24 cellular contexts compared by ENCODE assay signal in the genomic region with DNA sequence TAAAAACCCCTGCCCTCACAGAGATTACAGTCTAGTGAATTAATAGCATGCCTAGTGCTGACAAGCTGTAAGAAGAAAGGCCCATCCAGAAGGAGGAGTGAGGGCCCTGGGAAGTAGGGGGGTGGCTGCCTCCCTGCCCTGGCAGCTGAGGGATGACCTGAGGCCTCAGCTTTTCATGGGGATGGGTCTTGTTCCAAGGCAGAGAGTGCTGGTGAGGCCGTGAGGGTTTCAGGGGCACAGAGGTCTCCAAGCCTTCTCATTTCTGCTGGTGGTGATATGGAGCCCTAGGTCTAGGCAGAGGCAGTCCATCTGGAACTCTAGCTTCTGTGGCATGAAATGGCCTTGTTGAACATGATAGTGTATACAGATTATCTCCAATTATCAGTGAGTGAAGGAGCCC.
DNase-seq lines count a peak whose midpoint lies in the region; ATAC-seq, FAIRE-seq and TF ChIP-seq lines count a peak whose summit lies in the region.
"Had no signal": no experiment of that assay in that cellular context is flagged by ENCODE, and none has a peak within 500 bp of the region (broad histone marks: within the 10 kb centered on the region; RNA-seq: fewer than 3 reads in every experiment).

No MANE protein-coding gene starts in this region.

- no peak overlapping the region for H3K4me3 ChIP-seq in RWPE2 (ENCODE audit: severe bottlenecking)
- H3K4me3 ChIP-seq: GM23338, transverse colon had no signal

- H3K36me3 Mint-ChIP-seq in activated naive CD8-positive, alpha-beta T cell = peaks cover 2% of the 10 kb centered on the region
- H3K36me3 Mint-ChIP-seq in activated naive CD8-positive, alpha-beta T cell treated with anti-CD3 and anti-CD28 coated beads, Interleukin-2, amount 50 U/mL, for 24 hours (ENCODE audit: low read depth) = peaks cover 2% of the 10 kb centered on the region
- peaks cover 7% of the 10 kb centered on the region for H3K36me3 Mint-ChIP-seq in nephron (ENCODE audit: low read depth)
- H3K36me3 Mint-ChIP-seq: activated naive CD4-positive, alpha-beta T cell treated with anti-CD3 and anti-CD28 coated beads, Interleukin-2, amount 50 U/mL, for 24 hours; CD8-positive, alpha-beta T cell; immature natural killer cell had no signal

- no peak overlapping the region for H3K4me3 Mint-ChIP-seq in activated naive CD8-positive, alpha-beta T cell
- no peak overlapping the region for H3K4me3 Mint-ChIP-seq in activated naive CD8-positive, alpha-beta T cell treated with anti-CD3 and anti-CD28 coated beads, Interleukin-2, amount 50 U/mL, for 24 hours
- H3K4me3 Mint-ChIP-seq in nephron = no peak overlapping the region
- H3K4me3 Mint-ChIP-seq: activated naive CD4-positive, alpha-beta T cell treated with anti-CD3 and anti-CD28 coated beads, Interleukin-2, amount 50 U/mL, for 24 hours; activated T-helper 1 cell treated with anti-CD3 and anti-CD28 coated beads, Interleukin-12 subunit alpha, Interleukin-12 subunit beta, Interleukin-2, Interleukin-4 antibody, amounts not matched to agents 30 ng/mL and 10 ng/mL and 1 ng/mL, durations not matched to agents 14 hours and 24 hours and 36 hours; CD8-positive, alpha-beta T cell; GM23338; immature natural killer cell; neural crest cell had no signal

- no peaks in the 10 kb centered on the region for H3K36me3 ChIP-seq in RWPE2 (ENCODE audit: low read depth)
- H3K36me3 ChIP-seq: transverse colon had no signal

- peak overlapping the region; percentile 41 for H3K27ac Mint-ChIP-seq in activated naive CD8-positive, alpha-beta T cell
- no peak overlapping the region for H3K27ac Mint-ChIP-seq in activated naive CD8-positive, alpha-beta T cell treated with anti-CD3 and anti-CD28 coated beads, Interleukin-2, amount 50 U/mL, for 24 hours
- peak overlapping the region; percentile 97 to 99 (median 99) for H3K27ac Mint-ChIP-seq in nephron
- H3K27ac Mint-ChIP-seq: activated naive CD4-positive, alpha-beta T cell treated with anti-CD3 and anti-CD28 coated beads, Interleukin-2, amount 50 U/mL, for 24 hours; activated T-helper 1 cell treated with anti-CD3 and anti-CD28 coated beads, Interleukin-12 subunit alpha, Interleukin-12 subunit beta, Interleukin-2, Interleukin-4 antibody, amounts not matched to agents 30 ng/mL and 10 ng/mL and 1 ng/mL, durations not matched to agents 14 hours and 24 hours and 36 hours; CD8-positive, alpha-beta T cell; GM23338; immature natural killer cell had no signal

- peaks cover 39% of the 10 kb centered on the region for H3K4me1 Mint-ChIP-seq in activated naive CD8-positive, alpha-beta T cell (ENCODE audit: low read depth)
- H3K4me1 Mint-ChIP-seq in activated naive CD8-positive, alpha-beta T cell treated with anti-CD3 and anti-CD28 coated beads, Interleukin-2, amount 50 U/mL, for 24 hours = peaks cover 45% of the 10 kb centered on the region
- H3K4me1 Mint-ChIP-seq in nephron = peaks cover 59% of the 10 kb centered on the region

- no peak for ATAC-seq in activated naive CD8-positive, alpha-beta T cell treated with anti-CD3 and anti-CD28 coated beads, Interleukin-2, amount 50 U/mL, for 24 hours
- ATAC-seq in RWPE2 (ENCODE audit: low read depth) = no peak
- ATAC-seq: CD8-positive, alpha-beta T cell; GM23338; left colon had no signal

- H3K4me1 ChIP-seq in RWPE2 (ENCODE audit: insufficient read depth, poor library complexity, severe bottlenecking) = peaks cover 56% of the 10 kb centered on the region

- no peak for DNase-seq in activated naive CD8-positive, alpha-beta T cell treated with anti-CD3 and anti-CD28 coated beads, Interleukin-2, amount 50 U/mL, for 24 hours
- DNase-seq in RWPE2 (ENCODE audit: low spot score) (no peak), urothelium cell line (ENCODE audit: low spot score) (no peak), DMS153 (lab: John Stamatoyannopoulos, UW) (no peak), AML-193 (lab: John Stamatoyannopoulos, UW) (no peak)
- no peak for DNase-seq in activated CD4-positive, alpha-beta T cell treated with anti-CD3 and anti-CD28 coated beads, Interleukin-2, amount 50 U/mL, for 4 hours
- DNase-seq: activated CD4-positive, alpha-beta T cell treated with anti-CD3 and anti-CD28 coated beads, Interleukin-2, amount 50 U/mL, for 48 hours; CD8-positive, alpha-beta T cell; hypothalamus; immature natural killer cell; left colon; NCI-H446 treated with DMSO at 0.1 percent for 48 hours; OCI-M1; posterior cingulate gyrus; stimulated activated CD4-positive, alpha-beta T cell treated with anti-CD3 and anti-CD28 coated beads, Interleukin-4, amount 100 ng/mL, for 24 hours; transverse colon had no signal

- TF ChIP-seq CTCF in RWPE2 (IDR thresholded peaks at IDR 0.05; ENCODE audit: poor library complexity, severe bottlenecking) (no peak), nephron (IDR thresholded peaks at IDR 0.05; ENCODE audit: unreplicated experiment in 3 of 3) (no peak)

- no peaks in the 10 kb centered on the region for H3K9me3 ChIP-seq in RWPE2 (ENCODE audit: severe bottlenecking)
- H3K9me3 ChIP-seq: transverse colon had no signal

- H3K27me3 ChIP-seq in RWPE2 (ENCODE audit: insufficient read depth, poor library complexity, severe bottlenecking) = no peaks in the 10 kb centered on the region
- H3K27me3 ChIP-seq: transverse colon had no signal

- no peaks in the 10 kb centered on the region for H3K9me3 Mint-ChIP-seq in activated naive CD8-positive, alpha-beta T cell (ENCODE audit: low read depth)
- H3K9me3 Mint-ChIP-seq in activated naive CD8-positive, alpha-beta T cell treated with anti-CD3 and anti-CD28 coated beads, Interleukin-2, amount 50 U/mL, for 24 hours = no peaks in the 10 kb centered on the region
- H3K9me3 Mint-ChIP-seq in nephron = peaks cover 2% of the 10 kb centered on the region
- H3K9me3 Mint-ChIP-seq: activated naive CD4-positive, alpha-beta T cell treated with anti-CD3 and anti-CD28 coated beads, Interleukin-2, amount 50 U/mL, for 24 hours; activated T-helper 1 cell treated with anti-CD3 and anti-CD28 coated beads, Interleukin-12 subunit alpha, Interleukin-12 subunit beta, Interleukin-2, Interleukin-4 antibody, amounts not matched to agents 30 ng/mL and 10 ng/mL and 1 ng/mL, durations not matched to agents 14 hours and 24 hours and 36 hours; CD8-positive, alpha-beta T cell; GM23338; immature natural killer cell had no signal

- no peaks in the 10 kb centered on the region for H3K27me3 Mint-ChIP-seq in activated naive CD8-positive, alpha-beta T cell
- no peaks in the 10 kb centered on the region for H3K27me3 Mint-ChIP-seq in activated naive CD8-positive, alpha-beta T cell treated with anti-CD3 and anti-CD28 coated beads, Interleukin-2, amount 50 U/mL, for 24 hours
- no peaks in the 10 kb centered on the region for H3K27me3 Mint-ChIP-seq in nephron (ENCODE audit: low read depth)
- H3K27me3 Mint-ChIP-seq: activated naive CD4-positive, alpha-beta T cell treated with anti-CD3 and anti-CD28 coated beads, Interleukin-2, amount 50 U/mL, for 24 hours had no signal

- peak; percentile 83 for FAIRE-seq in urothelium cell line (lab: Jason Lieb, UNC)
- FAIRE-seq: endothelial cell of umbilical vein, GM18507 had no signal

- peak overlapping the region; percentile 100 for H3K27ac ChIP-seq in RWPE2 (ENCODE audit: poor library complexity, severe bottlenecking)
- H3K27ac ChIP-seq: transverse colon had no signal
